Comparison of ENCODE assay signal across 27 cellular contexts in genomic region chr10:167383-167782, GRCh38.
"Had no signal": no experiment of that assay in that cellular context is flagged by ENCODE, and none has a peak within 500 bp of the region (broad histone marks: within the 10 kb centered on the region; RNA-seq: fewer than 3 reads in every experiment).

No MANE protein-coding gene starts in this region.

- H3K27ac ChIP-seq: stomach, suprapubic skin, testis, thoracic aorta, thyroid gland, tibial artery, tibial nerve, transverse colon, upper lobe of left lung, upper lobe of right lung, uterus, vagina had no signal

- H3K36me3 ChIP-seq: stomach, suprapubic skin, thoracic aorta, thyroid gland, tibial artery, transverse colon, upper lobe of left lung, upper lobe of right lung, uterus, vagina had no signal

- FAIRE-seq: urothelium cell line had no signal

- DNase-seq: stimulated activated CD4-positive, alpha-beta T cell treated with anti-CD3 and anti-CD28 coated beads, Interleukin-2, amount 100 ng/mL, for 48 hours; stimulated activated CD4-positive, alpha-beta T cell treated with anti-CD3 and anti-CD28 coated beads, Interleukin-4, amount 100 ng/mL, for 1 hour; stimulated activated CD4-positive, alpha-beta T cell treated with anti-CD3 and anti-CD28 coated beads, Interleukin-4, amount 100 ng/mL, for 24 hours; stimulated activated CD4-positive, alpha-beta T cell treated with anti-CD3 and anti-CD28 coated beads, Interleukin-4, amount 100 ng/mL, for 4 hours; stimulated activated CD8-positive, alpha-beta memory T cell treated with anti-CD3 and anti-CD28 coated beads, Interleukin-4, amount 100 ng/mL, for 48 hours; stimulated activated naive B cell treated with anti-CD40 and anti-IgM and Interleukin-4, amounts not matched to agents 10 μg/mL and 1 μg/mL and 100 μg/mL, for 72 hours; stimulated activated naive CD4-positive, alpha-beta T cell; stimulated activated naive CD4-positive, alpha-beta T cell treated with Interleukin-2 at 50 U/mL for 16 hours; stimulated activated naive CD8-positive, alpha-beta T cell treated with anti-CD3 and anti-CD28 coated beads, Interleukin-15, amount 100 ng/mL, for 72 hours; stimulated activated naive CD8-positive, alpha-beta T cell treated with anti-CD3 and anti-CD28 coated beads, Interleukin-15, Interleukin-2, amounts not matched to agents 100 U/mL and 50 U/mL, for 24 hours; stomach; substantia nigra; testis; thyroid gland; tibial artery; transverse colon; trophoblast cell; upper lobe of left lung; upper lobe of right lung; uterus had no signal

- ATAC-seq: stimulated activated effector memory CD8-positive, alpha-beta T cell treated with anti-CD3 and anti-CD28 coated beads, Interleukin-12 subunit alpha, Interleukin-12 subunit beta, amount 100 ng/mL, for 72 hours; stimulated activated memory B cell treated with anti-CD40 and anti-IgM and Interleukin-4, amounts not matched to agents 10 μg/mL and 1 μg/mL and 100 μg/mL, for 72 hours; stimulated activated naive B cell treated with anti-CD40 and anti-IgM and Interleukin-4, amounts not matched to agents 10 μg/mL and 1 μg/mL and 100 μg/mL, for 72 hours; stimulated activated naive CD8-positive, alpha-beta T cell treated with anti-CD3 and anti-CD28 coated beads, Interleukin-15, amount 100 ng/mL, for 72 hours; stimulated activated naive CD8-positive, alpha-beta T cell treated with anti-CD3 and anti-CD28 coated beads, Interleukin-15, Interleukin-2, amounts not matched to agents 100 U/mL and 50 U/mL, for 24 hours; upper lobe of right lung had no signal

- H3K4me1 ChIP-seq: suprapubic skin, testis, thyroid gland, transverse colon, upper lobe of right lung, uterus, vagina had no signal

- H3K9me3 ChIP-seq: stomach, suprapubic skin, testis, thoracic aorta, thyroid gland, transverse colon, upper lobe of left lung, upper lobe of right lung, uterus, vagina had no signal

- H3K4me3 ChIP-seq: stomach, suprapubic skin, testis, thoracic aorta, thyroid gland, tibial artery, tibial nerve, transverse colon, upper lobe of left lung, upper lobe of right lung, uterus, vagina had no signal

- H3K27me3 ChIP-seq: stomach, suprapubic skin, testis, thyroid gland, tibial artery, tibial nerve, transverse colon, upper lobe of left lung, upper lobe of right lung, uterus, vagina had no signal
